1 cellular context compared by ENCODE assay signal in the genomic region with DNA sequence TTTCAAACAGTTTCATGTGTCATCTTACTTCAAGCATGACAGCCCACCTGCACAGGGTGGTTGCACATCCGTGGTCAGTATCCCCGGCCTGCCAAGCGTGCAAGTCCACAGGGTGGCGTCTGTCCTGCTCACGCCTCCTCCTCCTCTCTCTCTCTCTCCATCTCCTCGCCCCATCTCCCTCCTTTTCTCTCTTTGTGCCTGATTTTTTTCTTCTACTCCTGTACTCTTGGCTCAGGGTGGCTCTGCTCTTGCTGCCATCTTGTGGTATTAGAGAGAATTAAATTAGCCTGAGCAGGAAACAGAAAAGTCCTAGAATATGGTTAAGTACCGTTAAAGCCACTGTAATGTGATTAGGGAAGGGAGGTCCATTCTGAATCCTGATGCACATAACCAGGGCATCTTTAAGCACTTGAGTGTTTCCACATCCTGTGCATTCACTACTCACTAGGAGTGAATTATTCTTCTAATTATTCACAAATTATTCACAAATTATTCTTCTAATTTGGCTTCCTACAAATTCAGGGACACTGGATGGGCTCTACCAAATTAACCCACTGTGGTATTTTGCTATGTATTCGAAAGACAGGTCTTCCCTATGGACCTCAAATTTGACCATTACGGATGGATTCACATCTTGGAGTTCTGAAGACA.
A peak's percentile ranks its signal among the peaks of the same experiment; 100 is the strongest.
TF ChIP-seq lines count a peak whose summit lies in the region.

No MANE protein-coding gene starts in this region.

TF ChIP-seq in HepG2, 621 proteins besides CTCF, POLR2A, EP300 and RAD21:
- TF ChIP-seq, protein P1, sequence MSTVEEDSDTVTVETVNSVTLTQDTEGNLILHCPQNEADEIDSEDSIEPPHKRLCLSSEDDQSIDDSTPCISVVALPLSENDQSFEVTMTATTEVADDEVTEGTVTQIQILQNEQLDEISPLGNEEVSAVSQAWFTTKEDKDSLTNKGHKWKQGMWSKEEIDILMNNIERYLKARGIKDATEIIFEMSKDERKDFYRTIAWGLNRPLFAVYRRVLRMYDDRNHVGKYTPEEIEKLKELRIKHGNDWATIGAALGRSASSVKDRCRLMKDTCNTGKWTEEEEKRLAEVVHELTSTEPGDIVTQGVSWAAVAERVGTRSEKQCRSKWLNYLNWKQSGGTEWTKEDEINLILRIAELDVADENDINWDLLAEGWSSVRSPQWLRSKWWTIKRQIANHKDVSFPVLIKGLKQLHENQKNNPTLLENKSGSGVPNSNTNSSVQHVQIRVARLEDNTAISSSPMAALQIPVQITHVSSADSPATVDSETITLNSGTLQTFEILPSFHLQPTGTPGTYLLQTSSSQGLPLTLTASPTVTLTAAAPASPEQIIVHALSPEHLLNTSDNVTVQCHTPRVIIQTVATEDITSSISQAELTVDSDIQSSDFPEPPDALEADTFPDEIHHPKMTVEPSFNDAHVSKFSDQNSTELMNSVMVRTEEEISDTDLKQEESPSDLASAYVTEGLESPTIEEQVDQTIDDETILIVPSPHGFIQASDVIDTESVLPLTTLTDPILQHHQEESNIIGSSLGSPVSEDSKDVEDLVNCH (CRISPR knock-in tag; IDR thresholded peaks at IDR 0.05): no peak
- TF ChIP-seq, protein P2, sequence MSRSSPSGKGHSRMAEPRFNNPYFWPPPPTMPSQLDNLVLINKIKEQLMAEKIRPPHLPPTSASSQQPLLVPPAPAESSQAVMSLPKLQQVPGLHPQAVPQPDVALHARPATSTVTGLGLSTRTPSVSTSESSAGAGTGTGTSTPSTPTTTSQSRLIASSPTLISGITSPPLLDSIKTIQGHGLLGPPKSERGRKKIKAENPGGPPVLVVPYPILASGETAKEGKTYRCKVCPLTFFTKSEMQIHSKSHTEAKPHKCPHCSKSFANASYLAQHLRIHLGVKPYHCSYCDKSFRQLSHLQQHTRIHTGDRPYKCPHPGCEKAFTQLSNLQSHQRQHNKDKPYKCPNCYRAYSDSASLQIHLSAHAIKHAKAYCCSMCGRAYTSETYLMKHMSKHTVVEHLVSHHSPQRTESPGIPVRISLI (CRISPR knock-in tag; IDR thresholded peaks at IDR 0.05; ENCODE audit: borderline replicate concordance): peak; percentile 53
- TF ChIP-seq, protein P3, sequence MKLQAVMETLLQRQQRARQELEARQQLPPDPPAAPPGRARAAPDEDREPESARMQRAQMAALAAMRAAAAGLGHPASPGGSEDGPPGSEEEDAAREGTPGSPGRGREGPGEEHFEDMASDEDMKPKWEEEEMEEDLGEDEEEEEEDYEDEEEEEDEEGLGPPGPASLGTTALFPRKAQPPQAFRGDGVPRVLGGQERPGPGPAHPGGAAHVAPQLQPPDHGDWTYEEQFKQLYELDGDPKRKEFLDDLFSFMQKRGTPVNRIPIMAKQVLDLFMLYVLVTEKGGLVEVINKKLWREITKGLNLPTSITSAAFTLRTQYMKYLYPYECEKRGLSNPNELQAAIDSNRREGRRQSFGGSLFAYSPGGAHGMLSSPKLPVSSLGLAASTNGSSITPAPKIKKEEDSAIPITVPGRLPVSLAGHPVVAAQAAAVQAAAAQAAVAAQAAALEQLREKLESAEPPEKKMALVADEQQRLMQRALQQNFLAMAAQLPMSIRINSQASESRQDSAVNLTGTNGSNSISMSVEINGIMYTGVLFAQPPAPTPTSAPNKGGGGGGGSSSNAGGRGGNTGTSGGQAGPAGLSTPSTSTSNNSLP (IDR thresholded peaks at IDR 0.05; ENCODE audit: low read depth, low read length): 0 out of 2 replicates have a peak, but pooled peaks have one; percentile 45
- TF ChIP-seq ZZZ3 (CRISPR knock-in tag; IDR thresholded peaks at IDR 0.05; ENCODE audit: borderline replicate concordance) (no peak), ZNF761 (CRISPR knock-in tag; conservative IDR thresholded peaks at IDR 0.05) (no peak), SMYD3 (CRISPR knock-in tag; IDR thresholded peaks at IDR 0.05) (no peak), SMC3 (IDR thresholded peaks at IDR 0.05; ENCODE audit: low read length) (peak; percentile 71), MIXL1 (CRISPR knock-in tag; IDR thresholded peaks at IDR 0.05) (0 out of 2 replicates have a peak, but pooled peaks have one; percentile 20), STAG1 (CRISPR knock-in tag; IDR thresholded peaks at IDR 0.05) (peak; percentile 52)
- TF ChIP-seq, protein P4, sequence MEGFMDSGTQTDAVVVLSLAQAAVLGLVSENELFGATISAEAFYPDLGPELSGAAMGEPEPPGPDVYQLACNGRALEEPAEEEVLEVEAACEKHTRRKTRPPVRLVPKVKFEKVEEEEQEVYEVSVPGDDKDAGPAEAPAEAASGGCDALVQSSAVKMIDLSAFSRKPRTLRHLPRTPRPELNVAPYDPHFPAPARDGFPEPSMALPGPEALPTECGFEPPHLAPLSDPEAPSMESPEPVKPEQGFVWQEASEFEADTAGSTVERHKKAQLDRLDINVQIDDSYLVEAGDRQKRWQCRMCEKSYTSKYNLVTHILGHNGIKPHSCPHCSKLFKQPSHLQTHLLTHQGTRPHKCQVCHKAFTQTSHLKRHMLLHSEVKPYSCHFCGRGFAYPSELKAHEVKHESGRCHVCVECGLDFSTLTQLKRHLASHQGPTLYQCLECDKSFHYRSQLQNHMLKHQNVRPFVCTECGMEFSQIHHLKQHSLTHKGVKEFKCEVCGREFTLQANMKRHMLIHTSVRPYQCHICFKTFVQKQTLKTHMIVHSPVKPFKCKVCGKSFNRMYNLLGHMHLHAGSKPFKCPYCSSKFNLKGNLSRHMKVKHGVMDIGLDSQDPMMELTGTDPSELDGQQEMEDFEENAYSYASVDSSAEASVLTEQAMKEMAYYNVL (CRISPR knock-in tag; IDR thresholded peaks at IDR 0.05; ENCODE audit: borderline replicate concordance): 0 out of 2 replicates have a peak, but pooled peaks have one; percentile 27
